26 cellular contexts compared by ENCODE assay signal in genomic region chr13:43145556-43145955, GRCh38.
"Had no signal": no experiment of that assay in that cellular context is flagged by ENCODE, and none has a peak within 500 bp of the region (broad histone marks: within the 10 kb centered on the region; RNA-seq: fewer than 3 reads in every experiment).

No MANE protein-coding gene starts in this region.

- H3K9me3 ChIP-seq: colonic mucosa, gastrocnemius medialis, ovary, psoas muscle, spleen, testis, tibial artery had no signal

- H3K4me1 ChIP-seq: colonic mucosa, gastrocnemius medialis, psoas muscle, spleen, testis, tibial artery had no signal

- H3K27me3 ChIP-seq: colonic mucosa, gastrocnemius medialis, ovary, testis, tibial artery had no signal

- DNase-seq: colonic mucosa; effector CD8-positive, alpha-beta T cell; endodermal cell; foreskin fibroblast; gastrocnemius medialis; mesenchymal stem cell; midbrain; naive thymus-derived CD4-positive, alpha-beta T cell; occipital lobe; ovary; posterior cingulate gyrus; psoas muscle; right cardiac atrium; spleen; stimulated activated CD4-positive, alpha-beta T cell treated with anti-CD3 and anti-CD28 coated beads, Interleukin-4, amount 100 ng/mL, for 4 hours; stimulated activated naive CD8-positive, alpha-beta T cell treated with anti-CD3 and anti-CD28 coated beads, Interleukin-15, Interleukin-2, amounts not matched to agents 100 U/mL and 50 U/mL, for 24 hours; substantia nigra; testis; tibial artery had no signal

- H3K4me3 ChIP-seq: colonic mucosa, gastrocnemius medialis, ovary, psoas muscle, skin epidermis, spleen, testis, tibial artery had no signal

- FAIRE-seq: keratinocyte, urothelium cell line had no signal

- H3K27ac ChIP-seq: colonic mucosa, epithelial cell of prostate, gastrocnemius medialis, ovary, psoas muscle, skin epidermis, spleen, testis, tibial artery had no signal

- ATAC-seq: esophagus mucosa; gastrocnemius medialis; left lobe of liver; naive thymus-derived CD4-positive, alpha-beta T cell; psoas muscle; right cardiac atrium; stimulated activated memory B cell treated with anti-CD40 and anti-IgM and Interleukin-4, amounts not matched to agents 10 μg/mL and 1 μg/mL and 100 μg/mL, for 72 hours; stimulated activated naive CD8-positive, alpha-beta T cell treated with anti-CD3 and anti-CD28 coated beads, Interleukin-15, Interleukin-2, amounts not matched to agents 100 U/mL and 50 U/mL, for 24 hours had no signal

- H3K36me3 ChIP-seq: colonic mucosa, gastrocnemius medialis, ovary, spleen, tibial artery had no signal
